In the genomic region with DNA sequence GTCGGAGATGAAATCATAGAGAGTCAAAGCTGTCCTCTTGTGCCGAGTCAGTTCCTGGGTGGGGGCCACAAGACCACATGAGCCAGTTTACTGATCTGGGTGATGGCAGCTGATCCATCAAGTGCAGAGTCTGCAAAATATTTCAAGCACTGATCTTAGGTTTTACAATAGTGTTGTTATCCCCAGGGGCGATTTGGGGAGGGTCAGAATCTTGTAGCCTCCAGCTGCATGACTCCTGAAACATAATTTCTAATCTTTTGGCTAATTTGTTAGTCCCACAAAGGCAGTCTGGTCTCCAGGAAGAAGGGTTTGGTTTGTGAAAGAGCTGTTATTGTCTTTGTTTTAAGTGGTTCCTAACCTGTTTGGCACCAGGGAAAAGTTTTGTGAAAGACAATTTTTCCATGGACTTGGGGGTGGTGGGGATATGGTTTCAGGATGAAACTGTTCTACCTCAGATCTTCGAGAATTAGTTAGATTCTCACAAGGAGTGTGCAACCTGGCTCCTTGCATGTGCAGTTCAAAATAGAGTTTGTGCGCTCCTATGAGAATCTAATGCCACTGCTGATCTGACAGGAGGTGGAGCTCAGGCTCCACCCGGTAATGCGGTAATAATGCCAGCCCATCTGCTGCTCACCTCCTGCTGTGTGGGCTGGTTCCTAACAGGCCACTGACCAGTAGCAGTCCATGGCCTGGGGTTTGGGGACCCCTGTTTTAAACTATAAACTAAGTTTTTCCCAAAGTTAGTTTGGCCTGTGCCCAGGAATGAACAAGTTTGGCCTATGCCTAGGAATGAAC, we compare ENCODE assay signal across 10 cellular contexts. TPM values are rescaled to one million over a fixed set of nuclear protein-coding genes. Genes with fewer than 3 reads are reported as not detected.
DNase-seq lines count a peak whose midpoint lies in the region; ATAC-seq and TF ChIP-seq lines count a peak whose summit lies in the region.
"Had no signal": no experiment of that assay in that cellular context is flagged by ENCODE, and none has a peak within 500 bp of the region (broad histone marks: within the 10 kb centered on the region; RNA-seq: fewer than 3 reads in every experiment).

No MANE protein-coding gene starts in this region.

- H3K36me3 ChIP-seq in body of pancreas (replicated peaks in 1 of 2; ENCODE audit: insufficient read depth in 1 of 2, low read depth in 2 of 2) (no peaks in the 10 kb centered on the region), testis (ENCODE audit: low read depth, missing control alignments) (no peaks in the 10 kb centered on the region)

- H3K4me3 ChIP-seq in body of pancreas (no peak overlapping the region), testis (no peak overlapping the region)

- peaks cover 15% of the 10 kb centered on the region for H3K9me3 Mint-ChIP-seq in activated T-cell treated with anti-CD3 and anti-CD28 coated beads, Interleukin-2, amount 50 U/mL, for 24 hours

- DNase-seq in activated T-cell treated with anti-CD3 and anti-CD28 coated beads, Interleukin-2, amount 50 U/mL, for 24 hours: no peak
- DNase-seq in activated T-cell treated with anti-CD3 and anti-CD28 coated beads for 4 hours: no peak
- DNase-seq in body of pancreas: peak; percentile 41 to 59 (median 42)
- peak; percentile 45 for DNase-seq in kidney tubule cell (ENCODE audit: low spot score)
- peak; percentile 42 for DNase-seq in testis
- DNase-seq in putamen (ENCODE audit: low spot score): no peak
- DNase-seq in NCI-H446 (lab: John Stamatoyannopoulos, UW): no peak
- DNase-seq in NCI-H345 (lab: John Stamatoyannopoulos, UW): no peak
- DNase-seq: HFFc6 had no signal

- peaks cover 37% of the 10 kb centered on the region for H3K36me3 Mint-ChIP-seq in activated T-cell treated with anti-CD3 and anti-CD28 coated beads, Interleukin-2, amount 50 U/mL, for 24 hours (ENCODE audit: low read depth)

- H3K4me1 Mint-ChIP-seq in activated T-cell treated with anti-CD3 and anti-CD28 coated beads, Interleukin-2, amount 50 U/mL, for 24 hours (ENCODE audit: low read depth): peaks cover 70% of the 10 kb centered on the region

- H3K27me3 Mint-ChIP-seq in activated T-cell treated with anti-CD3 and anti-CD28 coated beads, Interleukin-2, amount 50 U/mL, for 24 hours: no peaks in the 10 kb centered on the region

- H3K4me3 Mint-ChIP-seq in activated T-cell treated with anti-CD3 and anti-CD28 coated beads, Interleukin-2, amount 50 U/mL, for 24 hours: no peak overlapping the region
- H3K4me3 Mint-ChIP-seq: activated T-helper 1 cell treated with anti-CD3 and anti-CD28 coated beads, Interleukin-12 subunit alpha, Interleukin-12 subunit beta, Interleukin-2, Interleukin-4 antibody, amounts not matched to agents 30 ng/mL and 10 ng/mL and 1 ng/mL, durations not matched to agents 14 hours and 24 hours and 36 hours; HFFc6 had no signal

- no peaks in the 10 kb centered on the region for H3K9me3 ChIP-seq in body of pancreas
- H3K9me3 ChIP-seq in testis: no peaks in the 10 kb centered on the region

- H3K4me1 ChIP-seq in body of pancreas (peaks cover 34% of the 10 kb centered on the region), testis (peaks cover 21% of the 10 kb centered on the region)

- peak overlapping the region; percentile 19 for H3K27ac Mint-ChIP-seq in activated T-cell treated with anti-CD3 and anti-CD28 coated beads, Interleukin-2, amount 50 U/mL, for 24 hours
- H3K27ac Mint-ChIP-seq: activated T-helper 1 cell treated with anti-CD3 and anti-CD28 coated beads, Interleukin-12 subunit alpha, Interleukin-12 subunit beta, Interleukin-2, Interleukin-4 antibody, amounts not matched to agents 30 ng/mL and 10 ng/mL and 1 ng/mL, durations not matched to agents 14 hours and 24 hours and 36 hours; HFFc6 had no signal

- H3K27me3 ChIP-seq in body of pancreas: no peaks in the 10 kb centered on the region
- H3K27me3 ChIP-seq in testis: no peaks in the 10 kb centered on the region

- TF ChIP-seq CTCF in body of pancreas (IDR thresholded peaks at IDR 0.05) (peak in 3 of 7 experiments; percentile 10 to 33 (median 18)), testis (IDR thresholded peaks at IDR 0.05) (no peak)

- TF ChIP-seq POLR2A in body of pancreas (IDR thresholded peaks at IDR 0.05) (no peak), testis (IDR thresholded peaks at IDR 0.05) (no peak)

- H3K27ac ChIP-seq in body of pancreas (peak overlapping the region in 3 of 4 donors; percentile 35 to 55 (median 36)), testis (peak overlapping the region; percentile 27 to 44)

- 51 to 61% methylated on average over 5 to 7 of the region's 7 CpGs for WGBS in body of pancreas, 2 donors
- WGBS in testis, 2 donors: 70 to 76% methylated on average over 7 of the region's 7 CpGs

- ATAC-seq in body of pancreas: peak; percentile 83

- intact Hi-C loops in body of pancreas (cut with DNase I): no loop called here
- intact Hi-C loops in testis (cut with DNase I; ENCODE audit: low total_unique reads): no loop called here

RNA-seq across cellular contexts. Expression of gene METAP1, which starts 29.2 kb away (rescaled TPM):
- total RNA-seq in body of pancreas (10 to 100 TPM; 21.1 to 21.8 TPM), testis (100 to 1,000 TPM in 1 of 2 donors, 10 to 100 TPM in 1; 80.5 to 117 TPM)
- polyA plus RNA-seq in testis (ENCODE audit: insufficient read depth, low read depth, low replicate concordance): 107 TPM

Comparison
In these comparisons a context has a peak if more than half of its experiments do, and no peak if none do; other contexts are left out.
1. DNase-seq: peak in body of pancreas (4 of 4), kidney tubule cell (single experiment) and testis (single experiment); none in activated T-cell treated with anti-CD3 and anti-CD28 coated beads, Interleukin-2, amount 50 U/mL, for 24 hours (single experiment), activated T-cell treated with anti-CD3 and anti-CD28 coated beads for 4 hours (single experiment), putamen (single experiment), NCI-H446 (0 of 2) and NCI-H345 (single experiment).